Comparison of ENCODE assay signal across 25 cellular contexts in the genomic region with DNA sequence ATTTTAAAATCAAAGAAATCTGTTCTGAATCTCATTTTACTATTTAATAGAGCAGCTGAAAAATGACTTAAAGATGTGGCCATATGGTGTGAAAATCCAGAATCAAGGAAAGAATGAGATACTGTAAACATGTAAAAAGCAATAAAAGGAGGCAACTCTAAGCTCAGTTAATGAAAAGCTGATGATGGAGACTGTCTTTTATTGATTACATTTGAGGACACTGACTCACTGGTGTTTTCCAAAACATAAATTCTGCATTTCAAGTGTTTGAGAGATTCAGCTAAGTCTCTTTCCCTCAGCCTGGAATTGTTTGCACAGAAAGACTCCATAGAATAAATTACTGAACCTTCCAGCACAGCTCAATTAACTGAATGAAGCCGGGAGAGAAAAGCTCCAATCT.
"Had no signal": no experiment of that assay in that cellular context is flagged by ENCODE, and none has a peak within 500 bp of the region (broad histone marks: within the 10 kb centered on the region; RNA-seq: fewer than 3 reads in every experiment).

No MANE protein-coding gene starts in this region.

- H3K27me3 Mint-ChIP-seq: activated CD4-positive, alpha-beta T cell treated with anti-CD3 and anti-CD28 coated beads for 36 hours had no signal

- H3K4me3 ChIP-seq: adrenal gland, breast epithelium, SK-N-MC had no signal

- H3K4me1 ChIP-seq: breast epithelium had no signal

- H3K9me3 Mint-ChIP-seq: activated CD8-positive, alpha-beta T cell treated with anti-CD3 and anti-CD28 coated beads for 36 hours; activated naive CD8-positive, alpha-beta T cell treated with anti-CD3 and anti-CD28 coated beads, Interleukin-2, amount 10 ng/mL, durations not matched to agents 7 days and 5 days; activated T-cell treated with anti-CD3 and anti-CD28 coated beads, Interleukin-2, amount 50 U/mL, for 72 hours; activated T-helper 2 cell treated with anti-CD3 and anti-CD28 coated beads, Interferon-gamma antibody, Interleukin-2, Interleukin-4, amounts not matched to agents 10 μg/mL and 5 μg/mL and 100 μg/mL, durations not matched to agents 14 hours and 24 hours and 36 hours; T-cell had no signal

- DNase-seq: activated CD4-positive, alpha-beta T cell treated with anti-CD3 and anti-CD28 coated beads for 36 hours; activated CD8-positive, alpha-beta memory T cell treated with anti-CD3 and anti-CD28 coated beads, Interleukin-2, amount 50 U/mL, for 4 hours; activated CD8-positive, alpha-beta T cell treated with anti-CD3 and anti-CD28 coated beads for 36 hours; activated naive CD4-positive, alpha-beta T cell treated with anti-CD3 and anti-CD28 coated beads, Interleukin-2, amount 50 U/mL, for 16 hours; activated naive CD8-positive, alpha-beta T cell treated with anti-CD3 and anti-CD28 coated beads, Interleukin-2, amount 10 ng/mL, durations not matched to agents 7 days and 5 days; activated T-cell treated with anti-CD3 and anti-CD28 coated beads, Interleukin-2, amount 50 U/mL, for 72 hours; adrenal gland; central memory CD4-positive, alpha-beta T cell; NCI-H1105; NCI-H1436; NCI-H1930; NCI-H345; NCI-H510A; NCI-H526 treated with DMSO at 0.1 percent for 48 hours; NCI-H82; OCI-M1; RPMI8226; T-cell; WERI-Rb-1 had no signal

- H3K36me3 ChIP-seq: adrenal gland, breast epithelium, WERI-Rb-1 had no signal

- H3K27ac Mint-ChIP-seq: activated CD4-positive, alpha-beta T cell treated with anti-CD3 and anti-CD28 coated beads for 36 hours; activated CD8-positive, alpha-beta T cell treated with anti-CD3 and anti-CD28 coated beads for 36 hours; activated naive CD8-positive, alpha-beta T cell treated with anti-CD3 and anti-CD28 coated beads, Interleukin-2, amount 10 ng/mL, durations not matched to agents 7 days and 5 days; activated T-cell treated with anti-CD3 and anti-CD28 coated beads, Interleukin-2, amount 50 U/mL, for 72 hours; activated T-helper 2 cell treated with anti-CD3 and anti-CD28 coated beads, Interferon-gamma antibody, Interleukin-2, Interleukin-4, amounts not matched to agents 10 μg/mL and 5 μg/mL and 100 μg/mL, durations not matched to agents 14 hours and 24 hours and 36 hours; T-cell had no signal

- H3K4me1 Mint-ChIP-seq: activated CD4-positive, alpha-beta T cell treated with anti-CD3 and anti-CD28 coated beads for 36 hours; T-cell had no signal

- H3K4me3 Mint-ChIP-seq: activated CD4-positive, alpha-beta T cell treated with anti-CD3 and anti-CD28 coated beads for 36 hours; activated CD8-positive, alpha-beta T cell treated with anti-CD3 and anti-CD28 coated beads for 36 hours; activated naive CD8-positive, alpha-beta T cell treated with anti-CD3 and anti-CD28 coated beads, Interleukin-2, amount 10 ng/mL, durations not matched to agents 7 days and 5 days; activated T-cell treated with anti-CD3 and anti-CD28 coated beads, Interleukin-2, amount 50 U/mL, for 72 hours; T-cell had no signal

- H3K27me3 ChIP-seq: adrenal gland, breast epithelium had no signal

- H3K27ac ChIP-seq: adrenal gland, breast epithelium, KMS-11, SK-N-MC, WERI-Rb-1 had no signal

- ATAC-seq: activated CD4-positive, alpha-beta T cell treated with anti-CD3 and anti-CD28 coated beads for 36 hours; activated CD8-positive, alpha-beta T cell treated with anti-CD3 and anti-CD28 coated beads for 36 hours; activated T-cell treated with anti-CD3 and anti-CD28 coated beads, Interleukin-2, amount 50 U/mL, for 72 hours; Panc1; Right ventricle myocardium inferior; T-cell had no signal

- H3K36me3 Mint-ChIP-seq: activated naive CD8-positive, alpha-beta T cell treated with anti-CD3 and anti-CD28 coated beads, Interleukin-2, amount 10 ng/mL, durations not matched to agents 7 days and 5 days had no signal

- H3K9me3 ChIP-seq: adrenal gland, breast epithelium had no signal

- H3K4me2 ChIP-seq: KMS-11 had no signal
